In genomic region chr1:200401708-200402107, GRCh38 we compare ENCODE assay signal across 3 cellular contexts.
TF ChIP-seq lines count a peak whose summit lies in the region.

No MANE protein-coding gene starts in this region.

TF ChIP-seq in A549, 52 proteins besides CTCF, POLR2A, EP300 and RAD21 (continued from another document):
- no peak for TF ChIP-seq REST (IDR thresholded peaks at IDR 0.05)
- no peak for TF ChIP-seq ZC3H11A (IDR thresholded peaks at IDR 0.05)
- no peak for TF ChIP-seq SMC3 (IDR thresholded peaks at IDR 0.05)
- no peak for TF ChIP-seq MAZ (IDR thresholded peaks at IDR 0.05; ENCODE audit: borderline replicate concordance, low read depth, low read length)
- no peak for TF ChIP-seq MAX (IDR thresholded peaks at IDR 0.05)
- TF ChIP-seq MAFK (IDR thresholded peaks at IDR 0.05; ENCODE audit: partially characterized antibody), result no peak
- no peak for TF ChIP-seq MYC (IDR thresholded peaks at IDR 0.05; ENCODE audit: borderline replicate concordance, low read length)
- TF ChIP-seq NFE2L2 (conservative IDR thresholded peaks at IDR 0.05; ENCODE audit: low read length), result no peak
- no peak for TF ChIP-seq NPAS2 (CRISPR knock-in tag; IDR thresholded peaks at IDR 0.05; ENCODE audit: borderline replicate concordance)
- no peak for TF ChIP-seq PHF8 (IDR thresholded peaks at IDR 0.05; ENCODE audit: borderline replicate concordance, low read depth)
- no peak for TF ChIP-seq HES2 (IDR thresholded peaks at IDR 0.05)
- TF ChIP-seq USF2 (IDR thresholded peaks at IDR 0.05), result no peak
- TF ChIP-seq CBX2 (IDR thresholded peaks at IDR 0.05; ENCODE audit: borderline replicate concordance, low read depth), result no peak
- TF ChIP-seq ESRRA (IDR thresholded peaks at IDR 0.05; ENCODE audit: borderline replicate concordance, low read length), result no peak

TF ChIP-seq in GM23338, 12 proteins besides CTCF, POLR2A, EP300 and RAD21 (continued from another document and continues in another):
- TF ChIP-seq ZNF462 (CRISPR knock-in tag; IDR thresholded peaks at IDR 0.05) (no peak), CREB1 (CRISPR knock-in tag; IDR thresholded peaks at IDR 0.05; ENCODE audit: low read depth) (no peak), EZH2phosphoT487 (IDR thresholded peaks at IDR 0.05; ENCODE audit: unreplicated experiment) (no peak), REST (IDR thresholded peaks at IDR 0.05; ENCODE audit: unreplicated experiment) (no peak), ETS1 (IDR thresholded peaks at IDR 0.05) (no peak), ZNF114 (CRISPR knock-in tag; IDR thresholded peaks at IDR 0.05) (no peak), POLR2AphosphoS5 (IDR thresholded peaks at IDR 0.05; ENCODE audit: low read depth) (no peak)

TF ChIP-seq in liver, 16 proteins besides CTCF, POLR2A, EP300 and RAD21 (continued from another document):
- no peak for TF ChIP-seq REST (IDR thresholded peaks at IDR 0.05)
- no peak for TF ChIP-seq FOXA2 (IDR thresholded peaks at IDR 0.05)
- no peak for TF ChIP-seq JUND (IDR thresholded peaks at IDR 0.05)
